ENCODE assay signal across 9 cellular contexts in genomic region chr2:182642328-182642727, GRCh38.
A peak's percentile ranks its signal among the peaks of the same experiment; 100 is the strongest.
DNase-seq lines count a peak whose midpoint lies in the region; ATAC-seq, FAIRE-seq and TF ChIP-seq lines count a peak whose summit lies in the region.
"Had no signal": no experiment of that assay in that cellular context is flagged by ENCODE, and none has a peak within 500 bp of the region (broad histone marks: within the 10 kb centered on the region; RNA-seq: fewer than 3 reads in every experiment).

No MANE protein-coding gene starts in this region.

- TF ChIP-seq CTCF in PC-9 (conservative IDR thresholded peaks at IDR 0.05), result no peak
- TF ChIP-seq CTCF in body of pancreas (IDR thresholded peaks at IDR 0.05), result no peak
- no peak for TF ChIP-seq CTCF in HepG2 (CRISPR knock-in tag; IDR thresholded peaks at IDR 0.05)

- H3K79me2 ChIP-seq in PC-9 (ENCODE audit: low read depth) (no peaks in the 10 kb centered on the region), HepG2 (ENCODE audit: insufficient read depth, low read length) (no peaks in the 10 kb centered on the region)

- TF ChIP-seq RAD21 in HepG2 (CRISPR knock-in tag; IDR thresholded peaks at IDR 0.05), result no peak

- no peaks in the 10 kb centered on the region for H3K4me1 ChIP-seq in PC-9 (replicated peaks; ENCODE audit: insufficient read depth)
- H3K4me1 ChIP-seq in body of pancreas, result no peaks in the 10 kb centered on the region
- no peaks in the 10 kb centered on the region for H3K4me1 ChIP-seq in HepG2 (ENCODE audit: insufficient read depth, low read length)
- H3K4me1 ChIP-seq: suprapubic skin had no signal

- intact Hi-C loops in PC-9 (cut with micrococcal nuclease; ENCODE audit: unreplicated experiment), result no loop called here
- intact Hi-C loops in body of pancreas (cut with DNase I), result no loop called here
- intact Hi-C loops in HepG2 (cut with micrococcal nuclease; ENCODE audit: unreplicated experiment), result no loop called here

- CTCF ChIA-PET in PC-9 (lab: Charles Lee), result no interaction called here
- CTCF ChIA-PET in HepG2 (lab: Yijun Ruan, JAX; ENCODE audit: low intra/inter-chr PET ratio, low total read pairs), result no interaction called here

- no peak overlapping the region for H2AFZ ChIP-seq in PC-9
- H2AFZ ChIP-seq in HepG2 (ENCODE audit: low read length), result no peak overlapping the region

- H3K9me3 ChIP-seq in PC-9 (ENCODE audit: insufficient read depth, low read depth), result no peaks in the 10 kb centered on the region
- H3K9me3 ChIP-seq in body of pancreas, result no peaks in the 10 kb centered on the region
- no peaks in the 10 kb centered on the region for H3K9me3 ChIP-seq in HepG2 (ENCODE audit: low read length)
- H3K9me3 ChIP-seq: suprapubic skin had no signal

- no peak for TF ChIP-seq POLR2A in body of pancreas (IDR thresholded peaks at IDR 0.05)
- TF ChIP-seq POLR2A in HepG2 (IDR thresholded peaks at IDR 0.05; ENCODE audit: insufficient read depth in 1 of 2, low read depth in 2 of 2, low read length in 2 of 2), result no peak

- no peaks in the 10 kb centered on the region for H3K9me2 ChIP-seq in PC-9 (ENCODE audit: insufficient read depth)

- POLR2A ChIA-PET in PC-9 (lab: Charles Lee; ENCODE audit: unreplicated experiment) (no interaction called here), HepG2 (lab: Yijun Ruan, JAX) (no interaction called here)

- 74 to 82% methylated on average over 3 of the region's 3 CpGs for WGBS in body of pancreas, 2 donors
- WGBS in HepG2 (ENCODE audit: low lambda C conversion rate), result 3% methylated on average over 3 of the region's 3 CpGs

- H3K27me3 ChIP-seq in PC-9 (ENCODE audit: insufficient read depth, low read depth) (no peaks in the 10 kb centered on the region), body of pancreas (no peaks in the 10 kb centered on the region), HepG2 (ENCODE audit: control insufficient read depth in 1 of 2, insufficient read depth in 2 of 2, low read length in 2 of 2) (peaks cover 0 to 3% of the 10 kb centered on the region in 2 experiments; a peak in 1 of 5 replicates)
- H3K27me3 ChIP-seq: suprapubic skin had no signal

- no peak overlapping the region for H3K4me3 ChIP-seq in PC-9
- H3K4me3 ChIP-seq in body of pancreas, result no peak overlapping the region
- no peak overlapping the region for H3K4me3 ChIP-seq in HepG2 (replicated peaks in 1 of 3; ENCODE audit: insufficient read depth in 1 of 3, low read depth in 2 of 3, low read length in 3 of 3)
- H3K4me3 ChIP-seq: suprapubic skin had no signal

- ATAC-seq in GM19372 (IDR thresholded peaks at IDR 0.05; ENCODE audit: low read depth, unreplicated experiment), result peak; percentile 100
- peak; percentile 100 for ATAC-seq in HG03097 (IDR thresholded peaks at IDR 0.05; ENCODE audit: low FRiP score, unreplicated experiment)
- peak; percentile 33 for ATAC-seq in body of pancreas
- peak; percentile 89 for ATAC-seq in HepG2

- H3K27ac ChIP-seq in PC-9, result no peak overlapping the region
- H3K27ac ChIP-seq in body of pancreas, result no peak overlapping the region
- no peak overlapping the region for H3K27ac ChIP-seq in HepG2 (ENCODE audit: extremely low read length, insufficient read depth, low read length)
- H3K27ac ChIP-seq: suprapubic skin had no signal

- no peaks in the 10 kb centered on the region for H3F3A ChIP-seq in PC-9 (ENCODE audit: insufficient read depth, low read depth)

- no peaks in the 10 kb centered on the region for H3K36me3 ChIP-seq in PC-9 (ENCODE audit: low read depth)
- no peaks in the 10 kb centered on the region for H3K36me3 ChIP-seq in body of pancreas (replicated peaks in 1 of 2; ENCODE audit: insufficient read depth in 1 of 2, low read depth in 2 of 2)
- no peaks in the 10 kb centered on the region for H3K36me3 ChIP-seq in HepG2 (replicated peaks in 1 of 2; ENCODE audit: control insufficient read depth in 1 of 2, insufficient read depth in 2 of 2, low read length in 2 of 2)
- H3K36me3 ChIP-seq: suprapubic skin had no signal

- in situ Hi-C loops in HepG2 (cut with HindIII; ENCODE audit: extremely low pct_ligation_motif_present, low pct_unique_long_range_greater_than_20kb), result no loop called here

- H3K9ac ChIP-seq in HepG2 (ENCODE audit: insufficient read depth, low read depth, low read length), result no peak overlapping the region

- H3K4me2 ChIP-seq in PC-9, result no peak overlapping the region
- no peak overlapping the region for H3K4me2 ChIP-seq in HepG2 (ENCODE audit: low read depth, low read length)

- no peaks in the 10 kb centered on the region for H4K20me1 ChIP-seq in PC-9 (ENCODE audit: insufficient read depth)
- no peaks in the 10 kb centered on the region for H4K20me1 ChIP-seq in HepG2 (ENCODE audit: insufficient read depth, low read length)

- TF ChIP-seq EP300 in HepG2 (IDR thresholded peaks at IDR 0.05; ENCODE audit: low read depth in 2 of 2, low read length in 2 of 2), result no peak
- no peak for TF ChIP-seq EP300 in HepG2 (CRISPR knock-in tag; IDR thresholded peaks at IDR 0.05; ENCODE audit: borderline replicate concordance)

- DNase-seq in EL (peak; percentile 60), PC-9 (peak; percentile 37 to 40), body of pancreas (peak in 3 of 4 donors; percentile 15 to 28 (median 19)), HepG2 (ENCODE audit: low spot score) (peak; percentile 11), NCI-H187 (lab: John Stamatoyannopoulos, UW) (no peak), ureter (ENCODE audit: low spot score) (no peak)

- FAIRE-seq in HepG2 (lab: Jason Lieb, UNC), result no peak

- no TSS peak for BruUV-seq in PC-9 (replicated peaks; lab: Mats Ljungman, UMichigan)
- BruUV-seq in HepG2 (replicated peaks; lab: Mats Ljungman, UMichigan), result no TSS peak

TF ChIP-seq in HepG2, 621 proteins besides CTCF, POLR2A, EP300 and RAD21 (continues in another document):
- no peak for TF ChIP-seq STAT5B (CRISPR knock-in tag; IDR thresholded peaks at IDR 0.05)
- TF ChIP-seq LRRFIP1 (CRISPR knock-in tag; conservative IDR thresholded peaks at IDR 0.05), result no peak
- no peak for TF ChIP-seq ZNF644 (CRISPR knock-in tag; IDR thresholded peaks at IDR 0.05; ENCODE audit: low read depth)
- peak; percentile 40; the same call in 1 of the 2 replicates for TF ChIP-seq NFYB (CRISPR knock-in tag; IDR thresholded peaks at IDR 0.05)
- peak; percentile 99 for TF ChIP-seq RFXANK (CRISPR knock-in tag; IDR thresholded peaks at IDR 0.05)
- no peak for TF ChIP-seq ATF6 (CRISPR knock-in tag; conservative IDR thresholded peaks at IDR 0.05)
- peak; percentile 65 for TF ChIP-seq NFYC (CRISPR knock-in tag; IDR thresholded peaks at IDR 0.05)
- no peak for TF ChIP-seq ZNF574 (CRISPR knock-in tag; IDR thresholded peaks at IDR 0.05)

Comparison
In these comparisons a context has a peak if more than half of its experiments do, and no peak if none do; other contexts are left out.
1. DNase-seq: peak in EL (single experiment), PC-9 (2 of 2), body of pancreas (3 of 4) and HepG2 (single experiment); none in NCI-H187 (0 of 2) and ureter (single experiment).
2. ATAC-seq: peak in every context shown above with its lines; median percentile 100 in GM19372; 100 in HG03097; 89 in HepG2; 33 in body of pancreas.